1 cellular context compared by ENCODE assay signal in the genomic region with DNA sequence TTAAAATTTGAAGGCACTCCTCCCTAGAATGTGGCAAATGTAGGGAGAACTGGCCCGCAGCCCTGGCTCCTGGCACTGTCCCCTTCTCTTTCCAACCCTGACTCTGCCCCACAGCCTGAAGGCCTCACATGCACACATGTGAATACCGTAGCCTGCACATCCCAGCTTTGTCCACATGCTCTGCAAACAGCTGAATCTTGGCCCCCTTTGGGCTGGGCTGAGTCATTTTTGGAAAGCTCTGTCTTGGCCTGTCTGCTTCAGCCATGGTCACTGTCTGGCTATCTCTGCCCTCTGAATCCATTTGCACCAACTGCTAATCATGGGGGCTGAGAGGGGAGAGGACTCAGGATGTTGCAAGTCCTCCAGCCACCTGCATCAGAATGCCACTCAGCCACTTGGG.
TF ChIP-seq lines count a peak whose summit lies in the region.

No MANE protein-coding gene starts in this region.

TF ChIP-seq in HepG2, 621 proteins besides CTCF, POLR2A, EP300 and RAD21:
- TF ChIP-seq, protein P1, sequence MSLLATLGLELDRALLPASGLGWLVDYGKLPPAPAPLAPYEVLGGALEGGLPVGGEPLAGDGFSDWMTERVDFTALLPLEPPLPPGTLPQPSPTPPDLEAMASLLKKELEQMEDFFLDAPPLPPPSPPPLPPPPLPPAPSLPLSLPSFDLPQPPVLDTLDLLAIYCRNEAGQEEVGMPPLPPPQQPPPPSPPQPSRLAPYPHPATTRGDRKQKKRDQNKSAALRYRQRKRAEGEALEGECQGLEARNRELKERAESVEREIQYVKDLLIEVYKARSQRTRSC (CRISPR knock-in tag; IDR thresholded peaks at IDR 0.05; ENCODE audit: low read depth), result no peak
- TF ChIP-seq, protein P2, sequence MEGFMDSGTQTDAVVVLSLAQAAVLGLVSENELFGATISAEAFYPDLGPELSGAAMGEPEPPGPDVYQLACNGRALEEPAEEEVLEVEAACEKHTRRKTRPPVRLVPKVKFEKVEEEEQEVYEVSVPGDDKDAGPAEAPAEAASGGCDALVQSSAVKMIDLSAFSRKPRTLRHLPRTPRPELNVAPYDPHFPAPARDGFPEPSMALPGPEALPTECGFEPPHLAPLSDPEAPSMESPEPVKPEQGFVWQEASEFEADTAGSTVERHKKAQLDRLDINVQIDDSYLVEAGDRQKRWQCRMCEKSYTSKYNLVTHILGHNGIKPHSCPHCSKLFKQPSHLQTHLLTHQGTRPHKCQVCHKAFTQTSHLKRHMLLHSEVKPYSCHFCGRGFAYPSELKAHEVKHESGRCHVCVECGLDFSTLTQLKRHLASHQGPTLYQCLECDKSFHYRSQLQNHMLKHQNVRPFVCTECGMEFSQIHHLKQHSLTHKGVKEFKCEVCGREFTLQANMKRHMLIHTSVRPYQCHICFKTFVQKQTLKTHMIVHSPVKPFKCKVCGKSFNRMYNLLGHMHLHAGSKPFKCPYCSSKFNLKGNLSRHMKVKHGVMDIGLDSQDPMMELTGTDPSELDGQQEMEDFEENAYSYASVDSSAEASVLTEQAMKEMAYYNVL (CRISPR knock-in tag; IDR thresholded peaks at IDR 0.05; ENCODE audit: borderline replicate concordance), result no peak
- no peak for TF ChIP-seq JUND (CRISPR knock-in tag; IDR thresholded peaks at IDR 0.05)
- TF ChIP-seq, protein P3, sequence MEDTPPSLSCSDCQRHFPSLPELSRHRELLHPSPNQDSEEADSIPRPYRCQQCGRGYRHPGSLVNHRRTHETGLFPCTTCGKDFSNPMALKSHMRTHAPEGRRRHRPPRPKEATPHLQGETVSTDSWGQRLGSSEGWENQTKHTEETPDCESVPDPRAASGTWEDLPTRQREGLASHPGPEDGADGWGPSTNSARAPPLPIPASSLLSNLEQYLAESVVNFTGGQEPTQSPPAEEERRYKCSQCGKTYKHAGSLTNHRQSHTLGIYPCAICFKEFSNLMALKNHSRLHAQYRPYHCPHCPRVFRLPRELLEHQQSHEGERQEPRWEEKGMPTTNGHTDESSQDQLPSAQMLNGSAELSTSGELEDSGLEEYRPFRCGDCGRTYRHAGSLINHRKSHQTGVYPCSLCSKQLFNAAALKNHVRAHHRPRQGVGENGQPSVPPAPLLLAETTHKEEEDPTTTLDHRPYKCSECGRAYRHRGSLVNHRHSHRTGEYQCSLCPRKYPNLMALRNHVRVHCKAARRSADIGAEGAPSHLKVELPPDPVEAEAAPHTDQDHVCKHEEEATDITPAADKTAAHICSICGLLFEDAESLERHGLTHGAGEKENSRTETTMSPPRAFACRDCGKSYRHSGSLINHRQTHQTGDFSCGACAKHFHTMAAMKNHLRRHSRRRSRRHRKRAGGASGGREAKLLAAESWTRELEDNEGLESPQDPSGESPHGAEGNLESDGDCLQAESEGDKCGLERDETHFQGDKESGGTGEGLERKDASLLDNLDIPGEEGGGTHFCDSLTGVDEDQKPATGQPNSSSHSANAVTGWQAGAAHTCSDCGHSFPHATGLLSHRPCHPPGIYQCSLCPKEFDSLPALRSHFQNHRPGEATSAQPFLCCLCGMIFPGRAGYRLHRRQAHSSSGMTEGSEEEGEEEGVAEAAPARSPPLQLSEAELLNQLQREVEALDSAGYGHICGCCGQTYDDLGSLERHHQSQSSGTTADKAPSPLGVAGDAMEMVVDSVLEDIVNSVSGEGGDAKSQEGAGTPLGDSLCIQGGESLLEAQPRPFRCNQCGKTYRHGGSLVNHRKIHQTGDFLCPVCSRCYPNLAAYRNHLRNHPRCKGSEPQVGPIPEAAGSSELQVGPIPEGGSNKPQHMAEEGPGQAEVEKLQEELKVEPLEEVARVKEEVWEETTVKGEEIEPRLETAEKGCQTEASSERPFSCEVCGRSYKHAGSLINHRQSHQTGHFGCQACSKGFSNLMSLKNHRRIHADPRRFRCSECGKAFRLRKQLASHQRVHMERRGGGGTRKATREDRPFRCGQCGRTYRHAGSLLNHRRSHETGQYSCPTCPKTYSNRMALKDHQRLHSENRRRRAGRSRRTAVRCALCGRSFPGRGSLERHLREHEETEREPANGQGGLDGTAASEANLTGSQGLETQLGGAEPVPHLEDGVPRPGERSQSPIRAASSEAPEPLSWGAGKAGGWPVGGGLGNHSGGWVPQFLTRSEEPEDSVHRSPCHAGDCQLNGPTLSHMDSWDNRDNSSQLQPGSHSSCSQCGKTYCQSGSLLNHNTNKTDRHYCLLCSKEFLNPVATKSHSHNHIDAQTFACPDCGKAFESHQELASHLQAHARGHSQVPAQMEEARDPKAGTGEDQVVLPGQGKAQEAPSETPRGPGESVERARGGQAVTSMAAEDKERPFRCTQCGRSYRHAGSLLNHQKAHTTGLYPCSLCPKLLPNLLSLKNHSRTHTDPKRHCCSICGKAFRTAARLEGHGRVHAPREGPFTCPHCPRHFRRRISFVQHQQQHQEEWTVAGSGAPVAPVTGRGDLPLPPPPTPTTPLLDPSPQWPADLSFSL (CRISPR knock-in tag; IDR thresholded peaks at IDR 0.05), result no peak
- no peak for TF ChIP-seq ETV5 (CRISPR knock-in tag; IDR thresholded peaks at IDR 0.05; ENCODE audit: borderline replicate concordance)
- no peak for TF ChIP-seq ZNF12 (CRISPR knock-in tag; IDR thresholded peaks at IDR 0.05)
- no peak for TF ChIP-seq HHEX (CRISPR knock-in tag; IDR thresholded peaks at IDR 0.05)
- TF ChIP-seq TARDBP (CRISPR knock-in tag; IDR thresholded peaks at IDR 0.05), result no peak
- TF ChIP-seq ZNF335 (CRISPR knock-in tag; IDR thresholded peaks at IDR 0.05), result no peak
- no peak for TF ChIP-seq ZNF430 (CRISPR knock-in tag; IDR thresholded peaks at IDR 0.05)
- TF ChIP-seq, protein P4, sequence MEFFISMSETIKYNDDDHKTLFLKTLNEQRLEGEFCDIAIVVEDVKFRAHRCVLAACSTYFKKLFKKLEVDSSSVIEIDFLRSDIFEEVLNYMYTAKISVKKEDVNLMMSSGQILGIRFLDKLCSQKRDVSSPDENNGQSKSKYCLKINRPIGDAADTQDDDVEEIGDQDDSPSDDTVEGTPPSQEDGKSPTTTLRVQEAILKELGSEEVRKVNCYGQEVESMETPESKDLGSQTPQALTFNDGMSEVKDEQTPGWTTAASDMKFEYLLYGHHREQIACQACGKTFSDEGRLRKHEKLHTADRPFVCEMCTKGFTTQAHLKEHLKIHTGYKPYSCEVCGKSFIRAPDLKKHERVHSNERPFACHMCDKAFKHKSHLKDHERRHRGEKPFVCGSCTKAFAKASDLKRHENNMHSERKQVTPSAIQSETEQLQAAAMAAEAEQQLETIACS (CRISPR knock-in tag; IDR thresholded peaks at IDR 0.05), result no peak
- no peak for TF ChIP-seq PRPF4 (IDR thresholded peaks at IDR 0.05; ENCODE audit: low read depth, low read length, poor library complexity, severe bottlenecking)
- no peak for TF ChIP-seq ZC3H13 (CRISPR knock-in tag; IDR thresholded peaks at IDR 0.05)
- TF ChIP-seq RNF2 (conservative IDR thresholded peaks at IDR 0.05; ENCODE audit: low read depth), result no peak
- TF ChIP-seq, protein P5, sequence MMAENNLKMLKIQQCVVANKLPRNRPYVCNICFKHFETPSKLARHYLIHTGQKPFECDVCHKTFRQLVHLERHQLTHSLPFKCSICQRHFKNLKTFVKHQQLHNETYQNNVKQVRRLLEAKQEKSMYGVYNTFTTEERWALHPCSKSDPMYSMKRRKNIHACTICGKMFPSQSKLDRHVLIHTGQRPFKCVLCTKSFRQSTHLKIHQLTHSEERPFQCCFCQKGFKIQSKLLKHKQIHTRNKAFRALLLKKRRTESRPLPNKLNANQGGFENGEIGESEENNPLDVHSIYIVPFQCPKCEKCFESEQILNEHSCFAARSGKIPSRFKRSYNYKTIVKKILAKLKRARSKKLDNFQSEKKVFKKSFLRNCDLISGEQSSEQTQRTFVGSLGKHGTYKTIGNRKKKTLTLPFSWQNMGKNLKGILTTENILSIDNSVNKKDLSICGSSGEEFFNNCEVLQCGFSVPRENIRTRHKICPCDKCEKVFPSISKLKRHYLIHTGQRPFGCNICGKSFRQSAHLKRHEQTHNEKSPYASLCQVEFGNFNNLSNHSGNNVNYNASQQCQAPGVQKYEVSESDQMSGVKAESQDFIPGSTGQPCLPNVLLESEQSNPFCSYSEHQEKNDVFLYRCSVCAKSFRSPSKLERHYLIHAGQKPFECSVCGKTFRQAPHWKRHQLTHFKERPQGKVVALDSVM (CRISPR knock-in tag; IDR thresholded peaks at IDR 0.05), result no peak
- no peak for TF ChIP-seq ZNF431 (CRISPR knock-in tag; IDR thresholded peaks at IDR 0.05; ENCODE audit: borderline replicate concordance, low read depth)
- no peak for TF ChIP-seq ZNF614 (CRISPR knock-in tag; IDR thresholded peaks at IDR 0.05; ENCODE audit: borderline replicate concordance)
